11 cellular contexts compared by ENCODE assay signal in the genomic region with DNA sequence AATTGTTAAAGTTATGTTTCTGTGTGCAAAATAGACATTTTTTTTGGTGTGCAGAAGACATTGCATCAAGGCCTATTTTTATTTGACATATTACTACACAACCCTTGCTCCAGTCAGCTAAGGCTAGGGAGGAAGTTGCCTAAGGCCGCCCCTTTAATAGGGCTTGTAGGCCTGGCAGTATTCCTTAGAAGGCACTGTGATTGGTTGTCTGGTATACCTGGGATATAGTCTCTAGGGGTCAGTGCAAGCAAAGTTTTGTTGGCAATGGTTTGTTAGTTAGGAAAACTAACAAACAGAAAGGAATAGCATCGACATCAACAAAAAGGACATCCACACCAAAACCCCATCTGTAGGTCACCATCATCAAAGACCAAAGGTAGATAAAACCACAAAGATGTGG. TPM values are rescaled to one million over a fixed set of nuclear protein-coding genes. Genes with fewer than 3 reads are reported as not detected.
DNase-seq lines count a peak whose midpoint lies in the region; ATAC-seq and TF ChIP-seq lines count a peak whose summit lies in the region.
"Had no signal": no experiment of that assay in that cellular context is flagged by ENCODE, and none has a peak within 500 bp of the region (broad histone marks: within the 10 kb centered on the region; RNA-seq: fewer than 3 reads in every experiment).

No MANE protein-coding gene starts in this region.

- H3K9me3 Mint-ChIP-seq in MCF 10A (ENCODE audit: unreplicated experiment), result no peaks in the 10 kb centered on the region
- no peaks in the 10 kb centered on the region for H3K9me3 Mint-ChIP-seq in activated CD4-positive, alpha-beta T cell treated with anti-CD3 and anti-CD28 coated beads for 36 hours (ENCODE audit: low read depth)
- H3K9me3 Mint-ChIP-seq in stimulated activated effector memory CD8-positive, alpha-beta T cell treated with anti-CD3 and anti-CD28 coated beads, Interleukin-12 subunit alpha, Interleukin-12 subunit beta, amount 100 ng/mL, for 72 hours, result no peaks in the 10 kb centered on the region
- H3K9me3 Mint-ChIP-seq: activated T-cell treated with anti-CD3 and anti-CD28 coated beads, Interleukin-2, amount 50 U/mL, for 4 hours; memory B cell had no signal

- H3K36me3 Mint-ChIP-seq in MCF 10A (ENCODE audit: insufficient read depth, unreplicated experiment), result no peaks in the 10 kb centered on the region
- no peaks in the 10 kb centered on the region for H3K36me3 Mint-ChIP-seq in activated CD4-positive, alpha-beta T cell treated with anti-CD3 and anti-CD28 coated beads for 36 hours (ENCODE audit: low read depth)
- no peaks in the 10 kb centered on the region for H3K36me3 Mint-ChIP-seq in stimulated activated effector memory CD8-positive, alpha-beta T cell treated with anti-CD3 and anti-CD28 coated beads, Interleukin-12 subunit alpha, Interleukin-12 subunit beta, amount 100 ng/mL, for 72 hours

- no peaks in the 10 kb centered on the region for H3K4me1 ChIP-seq in breast epithelium

- DNase-seq in MCF 10A (ENCODE audit: unreplicated experiment), result peak; percentile 66
- DNase-seq in breast epithelium (ENCODE audit: low spot score in 2 of 2), result no peak
- peak; percentile 27 for DNase-seq in RKO (ENCODE audit: low spot score)
- DNase-seq in fibroblast of peridontal ligament (ENCODE audit: extremely low read depth), result peak; percentile 23
- no peak for DNase-seq in activated CD4-positive, alpha-beta T cell treated with anti-CD3 and anti-CD28 coated beads for 36 hours
- DNase-seq in UCSD-AML1 (lab: John Stamatoyannopoulos, UW; ENCODE audit: unreplicated experiment), result no peak
- DNase-seq in stimulated activated effector memory CD8-positive, alpha-beta T cell treated with anti-CD3 and anti-CD28 coated beads, Interleukin-12 subunit alpha, Interleukin-12 subunit beta, amount 100 ng/mL, for 72 hours (ENCODE audit: low spot score in 2 of 2), result no peak
- DNase-seq: activated T-cell treated with anti-CD3 and anti-CD28 coated beads, Interleukin-2, amount 50 U/mL, for 4 hours had no signal

- intact Hi-C loops in MCF 10A (cut with micrococcal nuclease) (loop anchor here (1.0 kb wide), 1 partner anchor 170 kb away; no protein-coding TSS in a partner anchor), breast epithelium (cut with DNase I; ENCODE audit: low total_unique reads) (no loop called here)
- intact Hi-C loops in activated CD4-positive, alpha-beta T cell treated with anti-CD3 and anti-CD28 coated beads for 36 hours (cut with DNase I, micrococcal nuclease), result no loop called here

- CTCF ChIA-PET in MCF 10A (lab: Yijun Ruan, JAX), result interaction anchor here (0.6 to 8.1 kb wide), 22 partner anchors 10 to 678 kb away, joined by 3 to 102 read pairs (median 4); partner anchors contain the start of gene PKNOX2
- CTCF ChIA-PET in activated CD4-positive, alpha-beta T cell treated with anti-CD3 and anti-CD28 coated beads for 36 hours (lab: Charles Lee), result no interaction called here

- no peak overlapping the region for H3K27ac Mint-ChIP-seq in MCF 10A (ENCODE audit: low read depth, unreplicated experiment)
- no peak overlapping the region for H3K27ac Mint-ChIP-seq in activated CD4-positive, alpha-beta T cell treated with anti-CD3 and anti-CD28 coated beads for 36 hours
- H3K27ac Mint-ChIP-seq in stimulated activated effector memory CD8-positive, alpha-beta T cell treated with anti-CD3 and anti-CD28 coated beads, Interleukin-12 subunit alpha, Interleukin-12 subunit beta, amount 100 ng/mL, for 72 hours, result no peak overlapping the region
- H3K27ac Mint-ChIP-seq: memory B cell had no signal

- H3K27me3 ChIP-seq in breast epithelium, result no peaks in the 10 kb centered on the region

- no peaks in the 10 kb centered on the region for H3K36me3 ChIP-seq in breast epithelium
- H3K36me3 ChIP-seq: thoracic aorta had no signal

- no peak for ATAC-seq in activated CD4-positive, alpha-beta T cell treated with anti-CD3 and anti-CD28 coated beads for 36 hours
- ATAC-seq in stimulated activated effector memory CD8-positive, alpha-beta T cell treated with anti-CD3 and anti-CD28 coated beads, Interleukin-12 subunit alpha, Interleukin-12 subunit beta, amount 100 ng/mL, for 72 hours, result no peak
- ATAC-seq in HG02678 (IDR thresholded peaks at IDR 0.05; ENCODE audit: unreplicated experiment), result no peak
- ATAC-seq: activated T-cell treated with anti-CD3 and anti-CD28 coated beads, Interleukin-2, amount 50 U/mL, for 4 hours had no signal

- no TSS peak for BruUV-seq in MCF 10A (replicated peaks; lab: Mats Ljungman, UMichigan)

- no peak overlapping the region for H3K4me3 ChIP-seq in breast epithelium
- H3K4me3 ChIP-seq: thoracic aorta had no signal

- no peaks in the 10 kb centered on the region for H3K27me3 Mint-ChIP-seq in MCF 10A (ENCODE audit: insufficient read depth, unreplicated experiment)
- H3K27me3 Mint-ChIP-seq in activated CD4-positive, alpha-beta T cell treated with anti-CD3 and anti-CD28 coated beads for 36 hours, result no peaks in the 10 kb centered on the region
- H3K27me3 Mint-ChIP-seq: memory B cell had no signal

- POLR2A ChIA-PET in MCF 10A (lab: Yijun Ruan, JAX), result interaction anchor here (0.8 kb wide), 1 partner anchor 154 kb away, joined by 3 read pairs; no protein-coding TSS in a partner anchor
- POLR2A ChIA-PET in activated CD4-positive, alpha-beta T cell treated with anti-CD3 and anti-CD28 coated beads for 36 hours (lab: Charles Lee), result no interaction called here

- no peak overlapping the region for H3K4me3 Mint-ChIP-seq in MCF 10A (ENCODE audit: unreplicated experiment)
- H3K4me3 Mint-ChIP-seq in activated CD4-positive, alpha-beta T cell treated with anti-CD3 and anti-CD28 coated beads for 36 hours, result no peak overlapping the region
- H3K4me3 Mint-ChIP-seq in stimulated activated effector memory CD8-positive, alpha-beta T cell treated with anti-CD3 and anti-CD28 coated beads, Interleukin-12 subunit alpha, Interleukin-12 subunit beta, amount 100 ng/mL, for 72 hours, result no peak overlapping the region
- H3K4me3 Mint-ChIP-seq: activated T-cell treated with anti-CD3 and anti-CD28 coated beads, Interleukin-2, amount 50 U/mL, for 4 hours; memory B cell had no signal

- no peak for TF ChIP-seq POLR2A in breast epithelium (IDR thresholded peaks at IDR 0.05)

- H3K4me1 Mint-ChIP-seq in MCF 10A (ENCODE audit: insufficient read depth, unreplicated experiment), result no peaks in the 10 kb centered on the region
- H3K4me1 Mint-ChIP-seq in activated CD4-positive, alpha-beta T cell treated with anti-CD3 and anti-CD28 coated beads for 36 hours, result no peaks in the 10 kb centered on the region
- no peaks in the 10 kb centered on the region for H3K4me1 Mint-ChIP-seq in stimulated activated effector memory CD8-positive, alpha-beta T cell treated with anti-CD3 and anti-CD28 coated beads, Interleukin-12 subunit alpha, Interleukin-12 subunit beta, amount 100 ng/mL, for 72 hours
- H3K4me1 Mint-ChIP-seq: memory B cell had no signal

- no peaks in the 10 kb centered on the region for H3K9me3 ChIP-seq in breast epithelium
- H3K9me3 ChIP-seq: thoracic aorta had no signal

- no peak overlapping the region for H3K27ac ChIP-seq in breast epithelium
- H3K27ac ChIP-seq: thoracic aorta had no signal

- TF ChIP-seq CTCF in MCF 10A (IDR thresholded peaks at IDR 0.05; ENCODE audit: unreplicated experiment) (peak; percentile 22), breast epithelium (IDR thresholded peaks at IDR 0.05) (no peak)

RNA-seq across cellular contexts. Expression of gene CCDC15, which starts 16.9 kb away (rescaled TPM):
- 2.8 and 3.4 TPM in 2 replicates for total RNA-seq in MCF 10A (2022)
- 1 to 10 TPM; 2.1 to 4.4 (median 2.6) TPM for total RNA-seq in breast epithelium
- total RNA-seq in activated CD4-positive, alpha-beta T cell treated with anti-CD3 and anti-CD28 coated beads for 36 hours, result 1 to 10 TPM; 5.6 to 6.7 TPM

RNA-seq across cellular contexts. Expression of gene HEPACAM, which starts 35.1 kb away (rescaled TPM):
- total RNA-seq in MCF 10A (2022) (not detected in 2 replicates), breast epithelium (10 to 100 TPM in 1 of 3 donors, 1 to 10 TPM in 2; 2.3 to 25.4 (median 6.1) TPM)
- not detected for total RNA-seq in activated CD4-positive, alpha-beta T cell treated with anti-CD3 and anti-CD28 coated beads for 36 hours
- total RNA-seq: activated T-cell treated with anti-CD3 and anti-CD28 coated beads, Interleukin-2, amount 50 U/mL, for 4 hours had no signal

RNA-seq across cellular contexts. Expression of gene HEPN1, which starts 51.9 kb away (rescaled TPM):
- not detected in 2 replicates for total RNA-seq in MCF 10A (2022)
- not detected for total RNA-seq in breast epithelium
- not detected for total RNA-seq in activated CD4-positive, alpha-beta T cell treated with anti-CD3 and anti-CD28 coated beads for 36 hours
- total RNA-seq: activated T-cell treated with anti-CD3 and anti-CD28 coated beads, Interleukin-2, amount 50 U/mL, for 4 hours had no signal

Comparison
In these comparisons a context has a peak if more than half of its experiments do, and no peak if none do; other contexts are left out.
1. DNase-seq: peak in MCF 10A (single experiment), RKO (single experiment) and fibroblast of peridontal ligament (single experiment); none in breast epithelium (0 of 2), activated CD4-positive, alpha-beta T cell treated with anti-CD3 and anti-CD28 coated beads for 36 hours (single experiment), UCSD-AML1 (single experiment) and stimulated activated effector memory CD8-positive, alpha-beta T cell treated with anti-CD3 and anti-CD28 coated beads, Interleukin-12 subunit alpha, Interleukin-12 subunit beta, amount 100 ng/mL, for 72 hours (0 of 2).